ENCODE assay signal across 28 cellular contexts in the genomic region with DNA sequence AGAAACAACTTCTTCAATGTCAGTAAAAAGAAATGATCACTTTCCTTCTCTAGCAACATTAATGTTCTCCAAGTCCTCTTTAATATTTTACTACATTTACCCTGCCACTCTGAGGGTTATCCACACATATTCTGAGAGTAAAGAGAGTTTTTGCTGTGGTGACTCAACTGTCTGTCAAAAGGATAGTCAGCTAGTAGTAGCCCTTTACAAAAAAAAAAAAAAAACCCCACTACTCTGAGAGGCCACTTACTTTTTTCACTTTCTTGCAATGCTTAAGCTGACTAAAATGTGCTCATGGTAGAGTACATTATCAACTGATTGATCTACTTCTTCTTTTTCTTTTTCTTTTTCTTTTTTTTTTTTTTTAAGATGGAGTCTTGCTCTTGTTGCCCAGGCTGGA. TPM values are rescaled to one million over a fixed set of nuclear protein-coding genes. Genes with fewer than 3 reads are reported as not detected.
A peak's percentile ranks its signal among the peaks of the same experiment; 100 is the strongest.
DNase-seq lines count a peak whose midpoint lies in the region; ATAC-seq and TF ChIP-seq lines count a peak whose summit lies in the region.
"Had no signal": no experiment of that assay in that cellular context is flagged by ENCODE, and none has a peak within 500 bp of the region (broad histone marks: within the 10 kb centered on the region; RNA-seq: fewer than 3 reads in every experiment).

No MANE protein-coding gene starts in this region.

- no peak overlapping the region for H3K27ac ChIP-seq in prostate gland
- H3K27ac ChIP-seq: RWPE1, testis had no signal

- H3K9me3 ChIP-seq in prostate gland: no peaks in the 10 kb centered on the region
- H3K9me3 ChIP-seq: psoas muscle, testis had no signal

- no peak for TF ChIP-seq POLR2A in prostate gland (IDR thresholded peaks at IDR 0.05)

- H3K36me3 Mint-ChIP-seq in glutamatergic neuron (ENCODE audit: unreplicated experiment) (no peaks in the 10 kb centered on the region), endothelial cell (ENCODE audit: low read depth, unreplicated experiment) (no peaks in the 10 kb centered on the region)

- peaks cover 5% of the 10 kb centered on the region for H3K4me1 ChIP-seq in prostate gland (replicated peaks)
- H3K4me1 ChIP-seq: testis had no signal

- peaks cover 13% of the 10 kb centered on the region for H3K4me1 Mint-ChIP-seq in glutamatergic neuron (ENCODE audit: low read depth, unreplicated experiment)
- H3K4me1 Mint-ChIP-seq in endothelial cell (ENCODE audit: unreplicated experiment): no peaks in the 10 kb centered on the region
- H3K4me1 Mint-ChIP-seq: activated CD4-positive, alpha-beta T cell treated with anti-CD3 and anti-CD28 coated beads, Interleukin-2, amount 10 ng/mL, durations not matched to agents 24 days and 14 days; naive thymus-derived CD4-positive, alpha-beta T cell had no signal

- DNase-seq in OCI-M1 (lab: John Stamatoyannopoulos, UW): peak; percentile 52
- DNase-seq in glutamatergic neuron: no peak
- DNase-seq in KG1 (lab: John Stamatoyannopoulos, UW): no peak
- DNase-seq in endothelial cell (ENCODE audit: low spot score): no peak
- DNase-seq in prostate gland (ENCODE audit: low spot score): no peak
- DNase-seq: activated CD4-positive, alpha-beta T cell treated with anti-CD3 and anti-CD28 coated beads, Interleukin-2, amount 10 ng/mL, durations not matched to agents 24 days and 14 days; activated naive CD4-positive, alpha-beta T cell treated with anti-CD3 and anti-CD28 coated beads, Interleukin-2, amount 50 U/mL, for 16 hours; anterior cingulate cortex; C1 segment of cervical spinal cord; DND-41; effector CD4-positive, alpha-beta T cell; erythroblast; IMR-90; kidney; midbrain; naive thymus-derived CD4-positive, alpha-beta T cell; NCI-H2081; NCI-H226; NCI-H748 treated with DMSO at 0.1 percent for 48 hours; nucleus accumbens; psoas muscle; stimulated activated CD4-positive, alpha-beta T cell treated with anti-CD3 and anti-CD28 coated beads, Interleukin-4, amount 100 ng/mL, for 4 hours; stimulated activated naive CD4-positive, alpha-beta T cell; testis had no signal

- H3K27me3 Mint-ChIP-seq in glutamatergic neuron (ENCODE audit: unreplicated experiment) (peaks cover 2% of the 10 kb centered on the region), endothelial cell (ENCODE audit: unreplicated experiment) (peaks cover 2% of the 10 kb centered on the region)
- H3K27me3 Mint-ChIP-seq: naive thymus-derived CD4-positive, alpha-beta T cell had no signal

- H3K27me3 ChIP-seq in prostate gland (replicated peaks; ENCODE audit: insufficient read depth): no peaks in the 10 kb centered on the region
- H3K27me3 ChIP-seq: testis had no signal

- H3K27ac Mint-ChIP-seq in glutamatergic neuron (ENCODE audit: unreplicated experiment): peak overlapping the region; percentile 84
- H3K27ac Mint-ChIP-seq in endothelial cell (ENCODE audit: unreplicated experiment): no peak overlapping the region
- H3K27ac Mint-ChIP-seq: activated CD4-positive, alpha-beta T cell treated with anti-CD3 and anti-CD28 coated beads, Interleukin-2, amount 10 ng/mL, durations not matched to agents 24 days and 14 days; activated T-helper 1 cell treated with anti-CD3 and anti-CD28 coated beads, Interleukin-12 subunit alpha, Interleukin-12 subunit beta, Interleukin-2, Interleukin-4 antibody, amounts not matched to agents 30 ng/mL and 10 ng/mL and 1 ng/mL, durations not matched to agents 14 hours and 24 hours and 36 hours; naive thymus-derived CD4-positive, alpha-beta T cell had no signal

- H3K9me3 Mint-ChIP-seq in glutamatergic neuron (ENCODE audit: unreplicated experiment) (peaks cover 2% of the 10 kb centered on the region), endothelial cell (ENCODE audit: unreplicated experiment) (no peaks in the 10 kb centered on the region)
- H3K9me3 Mint-ChIP-seq: activated CD4-positive, alpha-beta T cell treated with anti-CD3 and anti-CD28 coated beads, Interleukin-2, amount 10 ng/mL, durations not matched to agents 24 days and 14 days; activated T-helper 1 cell treated with anti-CD3 and anti-CD28 coated beads, Interleukin-12 subunit alpha, Interleukin-12 subunit beta, Interleukin-2, Interleukin-4 antibody, amounts not matched to agents 30 ng/mL and 10 ng/mL and 1 ng/mL, durations not matched to agents 14 hours and 24 hours and 36 hours; naive thymus-derived CD4-positive, alpha-beta T cell had no signal

- no peak overlapping the region for H3K4me3 ChIP-seq in prostate gland
- H3K4me3 ChIP-seq: psoas muscle, testis had no signal

- no peaks in the 10 kb centered on the region for H3K36me3 ChIP-seq in prostate gland

- no peak for TF ChIP-seq CTCF in glutamatergic neuron (IDR thresholded peaks at IDR 0.05; ENCODE audit: partially characterized antibody, unreplicated experiment)
- no peak for TF ChIP-seq CTCF in endothelial cell (IDR thresholded peaks at IDR 0.05; ENCODE audit: unreplicated experiment)
- no peak for TF ChIP-seq CTCF in prostate gland (IDR thresholded peaks at IDR 0.05)

- ATAC-seq in GM19025 (IDR thresholded peaks at IDR 0.05; ENCODE audit: low read depth, unreplicated experiment): peak; percentile 37
- peak; percentile 40 for ATAC-seq in HG02610 (IDR thresholded peaks at IDR 0.05; ENCODE audit: unreplicated experiment)
- ATAC-seq: naive thymus-derived CD4-positive, alpha-beta T cell; psoas muscle had no signal

- intact Hi-C loops in prostate gland (cut with DNase I): no loop called here

- peak overlapping the region; percentile 35 for H3K4me3 Mint-ChIP-seq in glutamatergic neuron (ENCODE audit: unreplicated experiment)
- H3K4me3 Mint-ChIP-seq in endothelial cell (ENCODE audit: unreplicated experiment): no peak overlapping the region
- H3K4me3 Mint-ChIP-seq: activated CD4-positive, alpha-beta T cell treated with anti-CD3 and anti-CD28 coated beads, Interleukin-2, amount 10 ng/mL, durations not matched to agents 24 days and 14 days; activated T-helper 1 cell treated with anti-CD3 and anti-CD28 coated beads, Interleukin-12 subunit alpha, Interleukin-12 subunit beta, Interleukin-2, Interleukin-4 antibody, amounts not matched to agents 30 ng/mL and 10 ng/mL and 1 ng/mL, durations not matched to agents 14 hours and 24 hours and 36 hours; naive thymus-derived CD4-positive, alpha-beta T cell had no signal

RNA-seq across cellular contexts. Expression of a gene that starts 27.6 kb away (rescaled TPM):
- 62.2 TPM for total RNA-seq in glutamatergic neuron (ENCODE audit: unreplicated experiment)
- 38.0 TPM for total RNA-seq in endothelial cell (ENCODE audit: unreplicated experiment)
- 10 to 100 TPM; 41.4 to 50.6 TPM for total RNA-seq in prostate gland

RNA-seq across cellular contexts. Expression of a gene that starts 56.2 kb away (rescaled TPM):
- total RNA-seq in glutamatergic neuron (ENCODE audit: unreplicated experiment): 74.8 TPM
- 67.3 TPM for total RNA-seq in endothelial cell (ENCODE audit: unreplicated experiment)
- 1,000 to 10,000 TPM in 1 of 2 donors, 100 to 1,000 TPM in 1; 182 to 2,241 TPM for total RNA-seq in prostate gland
